1 cellular context compared by ENCODE assay signal in genomic region chr3:99895106-99895705, GRCh38.
TF ChIP-seq lines count a peak whose summit lies in the region.

No MANE protein-coding gene starts in this region.

TF ChIP-seq in IMR-90, 13 proteins besides CTCF, POLR2A, EP300 and RAD21:
- TF ChIP-seq RFX5 (IDR thresholded peaks at IDR 0.05; ENCODE audit: low read depth, low read length), result no peak
- TF ChIP-seq MAZ (IDR thresholded peaks at IDR 0.05; ENCODE audit: borderline replicate concordance, low read depth, low read length), result no peak
- TF ChIP-seq NFE2L2 (IDR thresholded peaks at IDR 0.05; ENCODE audit: low read depth, low read length), result no peak
- TF ChIP-seq CEBPB (IDR thresholded peaks at IDR 0.05; ENCODE audit: low read depth, low read length), result no peak
- no peak for TF ChIP-seq BHLHE40 (IDR thresholded peaks at IDR 0.05; ENCODE audit: low read depth, low read length)
- no peak for TF ChIP-seq CHD1 (IDR thresholded peaks at IDR 0.05; ENCODE audit: low read depth, low read length)
- TF ChIP-seq USF2 (IDR thresholded peaks at IDR 0.05; ENCODE audit: low read depth, low read length), result no peak
- TF ChIP-seq MAFK (IDR thresholded peaks at IDR 0.05; ENCODE audit: low read depth, low read length), result no peak
